Comparison of ENCODE assay signal across 10 cellular contexts in genomic region chrX:153643431-153644351, GRCh38. TPM values are rescaled to one million over a fixed set of nuclear protein-coding genes. Genes with fewer than 3 reads are reported as not detected.
DNase-seq lines count a peak whose midpoint lies in the region; ATAC-seq and TF ChIP-seq lines count a peak whose summit lies in the region.
"Had no signal": no experiment of that assay in that cellular context is flagged by ENCODE, and none has a peak within 500 bp of the region (broad histone marks: within the 10 kb centered on the region; RNA-seq: fewer than 3 reads in every experiment).

No MANE protein-coding gene starts in this region.

- H3K27me3 ChIP-seq in CD8-positive, alpha-beta memory T cell (ENCODE audit: insufficient read depth, low read length, poor library complexity, severe bottlenecking): no peaks in the 10 kb centered on the region

- 0 out of 2 replicates have a peak, but pooled peaks have one; percentile 9 for TF ChIP-seq CTCF in RWPE1 (conservative IDR thresholded peaks at IDR 0.05; ENCODE audit: low read depth)

- no peak overlapping the region for H3K27ac Mint-ChIP-seq in activated CD4-positive, alpha-beta T cell treated with anti-CD3 and anti-CD28 coated beads, Interleukin-2, amount 10 ng/mL, durations not matched to agents 24 days and 14 days
- no peak overlapping the region for H3K27ac Mint-ChIP-seq in activated CD4-positive, alpha-beta T cell treated with anti-CD3 and anti-CD28 coated beads, Interleukin-2, amount 10 ng/mL, durations not matched to agents 7 days and 5 days
- H3K27ac Mint-ChIP-seq in stimulated activated effector memory CD8-positive, alpha-beta T cell treated with anti-CD3 and anti-CD28 coated beads, Interleukin-12 subunit alpha, Interleukin-12 subunit beta, amount 100 ng/mL, for 72 hours: no peak overlapping the region
- H3K27ac Mint-ChIP-seq in CD8-positive, alpha-beta memory T cell: no peak overlapping the region
- H3K27ac Mint-ChIP-seq: activated naive CD4-positive, alpha-beta T cell treated with anti-CD3 and anti-CD28 coated beads, Interleukin-2, amount 50 U/mL, for 72 hours had no signal

- no peaks in the 10 kb centered on the region for H3K4me1 ChIP-seq in CD8-positive, alpha-beta memory T cell (ENCODE audit: insufficient read depth, low read length)

- no peaks in the 10 kb centered on the region for H3K9me3 ChIP-seq in CD8-positive, alpha-beta memory T cell (ENCODE audit: low read length)
- H3K9me3 ChIP-seq: uterus had no signal

- H3K36me3 ChIP-seq in CD8-positive, alpha-beta memory T cell (ENCODE audit: insufficient read depth, low read length): no peaks in the 10 kb centered on the region
- H3K36me3 ChIP-seq: uterus had no signal

- POLR2A ChIA-PET in activated CD4-positive, alpha-beta T cell treated with anti-CD3 and anti-CD28 coated beads, Interleukin-2, amount 10 ng/mL, durations not matched to agents 7 days and 5 days (lab: Charles Lee): no interaction called here
- POLR2A ChIA-PET in RWPE1 (lab: Yijun Ruan, JAX; ENCODE audit: low non-redundant PET): no interaction called here
- POLR2A ChIA-PET in CD8-positive, alpha-beta memory T cell (lab: Charles Lee): interaction anchor here (0.5 kb wide), 1 partner anchor 19 kb away, joined by 3 read pairs; no protein-coding TSS in a partner anchor

- H3K4me3 ChIP-seq in CD8-positive, alpha-beta memory T cell (ENCODE audit: low read length): no peak overlapping the region
- H3K4me3 ChIP-seq: uterus had no signal

- CTCF ChIA-PET in activated CD4-positive, alpha-beta T cell treated with anti-CD3 and anti-CD28 coated beads, Interleukin-2, amount 10 ng/mL, durations not matched to agents 7 days and 5 days (lab: Charles Lee): interaction anchor here (1.0 to 1.2 kb wide), 2 partner anchors 14 to 30 kb away, joined by 3 to 5 read pairs; no protein-coding TSS in a partner anchor
- CTCF ChIA-PET in RWPE1 (lab: Yijun Ruan, JAX): interaction anchor here (0.6 to 1.1 kb wide), 4 partner anchors 9 to 24 kb away, joined by 3 to 4 read pairs (median 3); no protein-coding TSS in a partner anchor
- CTCF ChIA-PET in CD8-positive, alpha-beta memory T cell (lab: Charles Lee): interaction anchor here (0.8 to 1.3 kb wide), 2 partner anchors 23 to 105 kb away, joined by 3 read pairs; no protein-coding TSS in a partner anchor

- no peak overlapping the region for H3K27ac ChIP-seq in RWPE1
- no peak overlapping the region for H3K27ac ChIP-seq in CD8-positive, alpha-beta memory T cell (ENCODE audit: low read depth, low read length)
- H3K27ac ChIP-seq: uterus had no signal

- peaks cover 41% of the 10 kb centered on the region for H3K27me3 Mint-ChIP-seq in activated CD4-positive, alpha-beta T cell treated with anti-CD3 and anti-CD28 coated beads, Interleukin-2, amount 10 ng/mL, durations not matched to agents 24 days and 14 days
- peaks cover 43% of the 10 kb centered on the region for H3K27me3 Mint-ChIP-seq in activated CD4-positive, alpha-beta T cell treated with anti-CD3 and anti-CD28 coated beads, Interleukin-2, amount 10 ng/mL, durations not matched to agents 7 days and 5 days
- peaks cover 18 to 28% of the 10 kb centered on the region in 2 donors for H3K27me3 Mint-ChIP-seq in CD8-positive, alpha-beta memory T cell

- H3K4me3 Mint-ChIP-seq in activated CD4-positive, alpha-beta T cell treated with anti-CD3 and anti-CD28 coated beads, Interleukin-2, amount 10 ng/mL, durations not matched to agents 24 days and 14 days: peak overlapping the region; percentile 23
- H3K4me3 Mint-ChIP-seq in activated CD4-positive, alpha-beta T cell treated with anti-CD3 and anti-CD28 coated beads, Interleukin-2, amount 10 ng/mL, durations not matched to agents 7 days and 5 days: no peak overlapping the region
- peak overlapping the region; percentile 47 for H3K4me3 Mint-ChIP-seq in stimulated activated effector memory CD8-positive, alpha-beta T cell treated with anti-CD3 and anti-CD28 coated beads, Interleukin-12 subunit alpha, Interleukin-12 subunit beta, amount 100 ng/mL, for 72 hours
- H3K4me3 Mint-ChIP-seq in CD8-positive, alpha-beta memory T cell: peak overlapping the region in 3 of 7 donors; percentile 17 to 69 (median 41)

- ATAC-seq in stimulated activated effector memory CD8-positive, alpha-beta T cell treated with anti-CD3 and anti-CD28 coated beads, Interleukin-12 subunit alpha, Interleukin-12 subunit beta, amount 100 ng/mL, for 72 hours: no peak
- ATAC-seq in GM18498 (IDR thresholded peaks at IDR 0.05; ENCODE audit: unreplicated experiment): no peak

- DNase-seq in activated CD4-positive, alpha-beta T cell treated with anti-CD3 and anti-CD28 coated beads, Interleukin-2, amount 10 ng/mL, durations not matched to agents 24 days and 14 days: peak; percentile 73
- DNase-seq in activated CD4-positive, alpha-beta T cell treated with anti-CD3 and anti-CD28 coated beads, Interleukin-2, amount 10 ng/mL, durations not matched to agents 7 days and 5 days: no peak
- DNase-seq in RWPE1 (ENCODE audit: low spot score): no peak
- peak in 37 of 42 donors; percentile 22 to 75 (median 53) for DNase-seq in head of caudate nucleus
- no peak for DNase-seq in stimulated activated effector memory CD8-positive, alpha-beta T cell treated with anti-CD3 and anti-CD28 coated beads, Interleukin-12 subunit alpha, Interleukin-12 subunit beta, amount 100 ng/mL, for 72 hours (ENCODE audit: low spot score in 2 of 2)
- DNase-seq in CD8-positive, alpha-beta memory T cell: no peak
- DNase-seq in NCI-H2029 treated with DMSO at 0.1 percent for 48 hours (lab: John Stamatoyannopoulos, UW): no peak

- H3K9me3 Mint-ChIP-seq in activated CD4-positive, alpha-beta T cell treated with anti-CD3 and anti-CD28 coated beads, Interleukin-2, amount 10 ng/mL, durations not matched to agents 24 days and 14 days: no peaks in the 10 kb centered on the region
- no peaks in the 10 kb centered on the region for H3K9me3 Mint-ChIP-seq in activated CD4-positive, alpha-beta T cell treated with anti-CD3 and anti-CD28 coated beads, Interleukin-2, amount 10 ng/mL, durations not matched to agents 7 days and 5 days
- H3K9me3 Mint-ChIP-seq in stimulated activated effector memory CD8-positive, alpha-beta T cell treated with anti-CD3 and anti-CD28 coated beads, Interleukin-12 subunit alpha, Interleukin-12 subunit beta, amount 100 ng/mL, for 72 hours: no peaks in the 10 kb centered on the region
- no peaks in the 10 kb centered on the region for H3K9me3 Mint-ChIP-seq in CD8-positive, alpha-beta memory T cell
- H3K9me3 Mint-ChIP-seq: activated naive CD4-positive, alpha-beta T cell treated with anti-CD3 and anti-CD28 coated beads, Interleukin-2, amount 50 U/mL, for 72 hours had no signal

- no peaks in the 10 kb centered on the region for H3K36me3 Mint-ChIP-seq in activated CD4-positive, alpha-beta T cell treated with anti-CD3 and anti-CD28 coated beads, Interleukin-2, amount 10 ng/mL, durations not matched to agents 24 days and 14 days (ENCODE audit: low read depth)
- H3K36me3 Mint-ChIP-seq in activated CD4-positive, alpha-beta T cell treated with anti-CD3 and anti-CD28 coated beads, Interleukin-2, amount 10 ng/mL, durations not matched to agents 7 days and 5 days (ENCODE audit: low read depth): no peaks in the 10 kb centered on the region
- H3K36me3 Mint-ChIP-seq in stimulated activated effector memory CD8-positive, alpha-beta T cell treated with anti-CD3 and anti-CD28 coated beads, Interleukin-12 subunit alpha, Interleukin-12 subunit beta, amount 100 ng/mL, for 72 hours: no peaks in the 10 kb centered on the region
- H3K36me3 Mint-ChIP-seq in CD8-positive, alpha-beta memory T cell: no peaks in the 10 kb centered on the region
- H3K36me3 Mint-ChIP-seq: activated naive CD4-positive, alpha-beta T cell treated with anti-CD3 and anti-CD28 coated beads, Interleukin-2, amount 50 U/mL, for 72 hours had no signal

- peaks cover 10% of the 10 kb centered on the region for H3K4me1 Mint-ChIP-seq in activated CD4-positive, alpha-beta T cell treated with anti-CD3 and anti-CD28 coated beads, Interleukin-2, amount 10 ng/mL, durations not matched to agents 24 days and 14 days
- peaks cover 8% of the 10 kb centered on the region for H3K4me1 Mint-ChIP-seq in activated CD4-positive, alpha-beta T cell treated with anti-CD3 and anti-CD28 coated beads, Interleukin-2, amount 10 ng/mL, durations not matched to agents 7 days and 5 days
- H3K4me1 Mint-ChIP-seq in stimulated activated effector memory CD8-positive, alpha-beta T cell treated with anti-CD3 and anti-CD28 coated beads, Interleukin-12 subunit alpha, Interleukin-12 subunit beta, amount 100 ng/mL, for 72 hours: peaks cover 11% of the 10 kb centered on the region
- H3K4me1 Mint-ChIP-seq in CD8-positive, alpha-beta memory T cell: peaks cover 5 to 10% (median 9%) of the 10 kb centered on the region in 3 donors

- intact Hi-C loops in activated CD4-positive, alpha-beta T cell treated with anti-CD3 and anti-CD28 coated beads, Interleukin-2, amount 10 ng/mL, durations not matched to agents 24 days and 14 days (cut with micrococcal nuclease): no loop called here
- intact Hi-C loops in head of caudate nucleus (cut with DNase I): no loop called here

RNA-seq across cellular contexts. Expression of gene DUSP9, which starts 3.3 kb away (rescaled TPM):
- total RNA-seq in activated CD4-positive, alpha-beta T cell treated with anti-CD3 and anti-CD28 coated beads, Interleukin-2, amount 10 ng/mL, durations not matched to agents 24 days and 14 days: 0.19 and 0.24 TPM in 2 replicates
- total RNA-seq in activated CD4-positive, alpha-beta T cell treated with anti-CD3 and anti-CD28 coated beads, Interleukin-2, amount 10 ng/mL, durations not matched to agents 7 days and 5 days: not detected
- under 1 TPM; 0.09 to 0.15 TPM for total RNA-seq in CD8-positive, alpha-beta memory T cell
- polyA plus RNA-seq in CD8-positive, alpha-beta memory T cell: 0.08 TPM

RNA-seq across cellular contexts. Expression of gene PNCK, which starts 29.9 kb away (rescaled TPM):
- 0.36 and 0.84 TPM in 2 replicates for total RNA-seq in activated CD4-positive, alpha-beta T cell treated with anti-CD3 and anti-CD28 coated beads, Interleukin-2, amount 10 ng/mL, durations not matched to agents 24 days and 14 days
- not detected for total RNA-seq in activated CD4-positive, alpha-beta T cell treated with anti-CD3 and anti-CD28 coated beads, Interleukin-2, amount 10 ng/mL, durations not matched to agents 7 days and 5 days
- not detected for total RNA-seq in CD8-positive, alpha-beta memory T cell
- polyA plus RNA-seq in CD8-positive, alpha-beta memory T cell: not detected

RNA-seq across cellular contexts. Expression of gene SLC6A8, which starts 44.0 kb away (rescaled TPM):
- 3.5 TPM in 2 replicates for total RNA-seq in activated CD4-positive, alpha-beta T cell treated with anti-CD3 and anti-CD28 coated beads, Interleukin-2, amount 10 ng/mL, durations not matched to agents 24 days and 14 days
- total RNA-seq in activated CD4-positive, alpha-beta T cell treated with anti-CD3 and anti-CD28 coated beads, Interleukin-2, amount 10 ng/mL, durations not matched to agents 7 days and 5 days: under 1 TPM; 0.65 to 0.69 TPM
- total RNA-seq in CD8-positive, alpha-beta memory T cell: 1 to 10 TPM; 1.0 to 1.2 TPM
- 0.12 TPM for polyA plus RNA-seq in CD8-positive, alpha-beta memory T cell

RNA-seq across cellular contexts. Expression of gene CCNQ, which starts 44.8 kb away (rescaled TPM):
- total RNA-seq in activated CD4-positive, alpha-beta T cell treated with anti-CD3 and anti-CD28 coated beads, Interleukin-2, amount 10 ng/mL, durations not matched to agents 24 days and 14 days: 27.3 and 28.7 TPM in 2 replicates
- 10 to 100 TPM; 22.5 to 23.8 TPM for total RNA-seq in activated CD4-positive, alpha-beta T cell treated with anti-CD3 and anti-CD28 coated beads, Interleukin-2, amount 10 ng/mL, durations not matched to agents 7 days and 5 days
- 10 to 100 TPM; 36.2 to 38.3 TPM for total RNA-seq in CD8-positive, alpha-beta memory T cell
- polyA plus RNA-seq in CD8-positive, alpha-beta memory T cell: 36.9 TPM

Comparison
In these comparisons a context has a peak if more than half of its experiments do, and no peak if none do; other contexts are left out.
1. DNase-seq: peak in activated CD4-positive, alpha-beta T cell treated with anti-CD3 and anti-CD28 coated beads, Interleukin-2, amount 10 ng/mL, durations not matched to agents 24 days and 14 days (single experiment) and head of caudate nucleus (37 of 42); none in activated CD4-positive, alpha-beta T cell treated with anti-CD3 and anti-CD28 coated beads, Interleukin-2, amount 10 ng/mL, durations not matched to agents 7 days and 5 days (single experiment), RWPE1 (single experiment), stimulated activated effector memory CD8-positive, alpha-beta T cell treated with anti-CD3 and anti-CD28 coated beads, Interleukin-12 subunit alpha, Interleukin-12 subunit beta, amount 100 ng/mL, for 72 hours (0 of 2), CD8-positive, alpha-beta memory T cell (0 of 5) and NCI-H2029 treated with DMSO at 0.1 percent for 48 hours (single experiment).